In the genomic region with DNA sequence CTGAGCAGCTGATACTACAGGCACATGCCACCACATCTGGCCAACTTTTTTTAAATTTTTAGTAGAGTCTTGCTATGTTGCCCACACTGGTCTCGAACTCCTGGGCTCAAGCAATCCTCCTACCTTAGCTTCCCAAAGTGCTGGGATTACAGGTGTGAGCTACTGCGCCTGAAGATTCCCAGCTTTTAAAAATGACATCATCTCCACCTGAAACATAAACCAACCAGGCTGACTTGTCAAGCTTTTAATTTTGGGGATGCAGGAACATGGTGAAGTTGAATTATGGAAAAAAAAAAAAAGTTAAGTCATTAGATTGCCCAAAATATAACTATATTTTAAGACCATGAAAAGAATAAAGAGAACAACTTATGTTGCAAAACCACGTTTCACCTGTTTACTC, we compare ENCODE assay signal across 20 cellular contexts.
"Had no signal": no experiment of that assay in that cellular context is flagged by ENCODE, and none has a peak within 500 bp of the region (broad histone marks: within the 10 kb centered on the region; RNA-seq: fewer than 3 reads in every experiment).

No MANE protein-coding gene starts in this region.

- H3K9me2 ChIP-seq: SK-N-SH had no signal

- ATAC-seq: K562, Panc1, PC-3, T-helper 17 cell had no signal

- H3K4me3 ChIP-seq: K562 had no signal

- H3K9ac ChIP-seq: KMS-11, SK-N-SH had no signal

- H3K27ac ChIP-seq: KMS-11, RWPE1 had no signal

- H3K9me3 ChIP-seq: SK-N-SH had no signal

- H3K4me2 ChIP-seq: KMS-11, SK-N-SH had no signal

- DNase-seq: MV-4-11, NCI-H1048, NCI-H1105, NCI-H1436 treated with DMSO at 0.1 percent for 48 hours, NCI-H1694, NCI-H187 treated with DMSO at 0.1 percent for 48 hours, NCI-H2029 treated with DMSO at 0.1 percent for 48 hours, NCI-H2227 treated with DMSO at 0.1 percent for 48 hours, NCI-H524, NCI-H526 treated with DMSO at 0.1 percent for 48 hours, NCI-H774, PC-3, SHP77, SK-N-SH, T-helper 1 cell, T-helper 17 cell had no signal
